9 cellular contexts compared by ENCODE assay signal in genomic region chr9:115035872-115036612, GRCh38.
A peak's percentile ranks its signal among the peaks of the same experiment; 100 is the strongest.
DNase-seq lines count a peak whose midpoint lies in the region; ATAC-seq, FAIRE-seq and TF ChIP-seq lines count a peak whose summit lies in the region.
"Had no signal": no experiment of that assay in that cellular context is flagged by ENCODE, and none has a peak within 500 bp of the region (broad histone marks: within the 10 kb centered on the region; RNA-seq: fewer than 3 reads in every experiment).

No MANE protein-coding gene starts in this region.

- ATAC-seq in GM18502 (IDR thresholded peaks at IDR 0.05; ENCODE audit: poor library complexity, unreplicated experiment), result peak; percentile 90
- peak; percentile 84 for ATAC-seq in GM21786 (IDR thresholded peaks at IDR 0.05; ENCODE audit: unreplicated experiment)
- ATAC-seq in K562, result peak; percentile 87

- peak; percentile 91 for DNase-seq in MV-4-11 (lab: John Stamatoyannopoulos, UW)
- peak in 1 of 4 experiments; percentile 8 for DNase-seq in K562 (ENCODE audit: extremely low read depth in 1 of 4, low spot score in 3 of 4)
- DNase-seq in neuronal stem cell (ENCODE audit: low spot score), result no peak
- no peak for DNase-seq in G401 (ENCODE audit: low spot score)
- DNase-seq in WERI-Rb-1, result no peak
- DNase-seq in NCI-H774 (lab: John Stamatoyannopoulos, UW), result no peak
- DNase-seq: naive B cell had no signal

- intact Hi-C loops in K562 (cut with micrococcal nuclease), result no loop called here

- H3K27ac ChIP-seq in K562 (ENCODE audit: extremely low read depth, low read depth, low read length), result no peak overlapping the region
- no peak overlapping the region for H3K27ac ChIP-seq in neuronal stem cell (replicated peaks; ENCODE audit: low read length)
- no peak overlapping the region for H3K27ac ChIP-seq in WERI-Rb-1

- no peaks in the 10 kb centered on the region; a peak in 2 of 5 replicates for H3K4me1 ChIP-seq in K562 (replicated peaks in 1 of 2; ENCODE audit: control insufficient read depth in 2 of 2, insufficient read depth in 2 of 2, low read length in 2 of 2)
- peaks cover 0 to 2% of the 10 kb centered on the region in 2 donors for H3K4me1 ChIP-seq in neuronal stem cell (ENCODE audit: control insufficient read depth in 2 of 2, insufficient read depth in 1 of 2, low read depth in 1 of 2, low read length in 2 of 2)

- 20% methylated on average over 17 of the region's 17 CpGs for WGBS in K562 (ENCODE audit: insufficient coverage, low coverage, missing lambda C conversion rate)
- WGBS in neuronal stem cell (ENCODE audit: extremely low coverage in 2 of 2, insufficient read length in 2 of 2, insufficient replicate concordance in 1 of 2), 2 donors, result no CpG with 5 or more reads among the region's 17 CpGs

- TF ChIP-seq RAD21 in K562 (CRISPR knock-in tag; conservative IDR thresholded peaks at IDR 0.05 in 1 of 2, IDR thresholded peaks at IDR 0.05 in 1 of 2), result no peak

- H2AFZ ChIP-seq in K562 (ENCODE audit: low read depth, low read length) (no peak overlapping the region), neuronal stem cell (ENCODE audit: low read length) (peak overlapping the region; percentile 19)

- no peak overlapping the region for H3K23ac ChIP-seq in neuronal stem cell (ENCODE audit: low read depth, low read length, poor library complexity)

- H3K27me3 ChIP-seq in K562 (ENCODE audit: control insufficient read depth in 2 of 2, insufficient read depth in 2 of 2, low read length in 2 of 2), result no peaks in the 10 kb centered on the region
- no peaks in the 10 kb centered on the region for H3K27me3 ChIP-seq in neuronal stem cell (ENCODE audit: control insufficient read depth in 3 of 3, insufficient read depth in 3 of 3, low read depth in 1 of 3, low read length in 3 of 3)
- no peaks in the 10 kb centered on the region for H3K27me3 ChIP-seq in WERI-Rb-1 (ENCODE audit: insufficient read depth, low read depth, severe bottlenecking)

- in situ Hi-C loops in K562 (cut with MboI), result no loop called here
- in situ Hi-C loops in G401 (cut with HindIII; ENCODE audit: low sequenced_read_pairs), result no loop called here

- no peaks in the 10 kb centered on the region for H3K9me1 ChIP-seq in K562 (ENCODE audit: control insufficient read depth, insufficient read depth, low read length)

- no peak overlapping the region for H2BK120ac ChIP-seq in neuronal stem cell (ENCODE audit: low read depth, low read length)

- H3K4me3 ChIP-seq in K562 (no peak overlapping the region), neuronal stem cell (ENCODE audit: low read length in 2 of 2) (no peak overlapping the region), WERI-Rb-1 (ENCODE audit: low read depth, low read length) (no peak overlapping the region)

- H3K18ac ChIP-seq in neuronal stem cell (ENCODE audit: low read length), result no peak overlapping the region

- H4K91ac ChIP-seq in neuronal stem cell (ENCODE audit: low read depth, low read length, poor library complexity), result no peak overlapping the region

- no peak overlapping the region for H3K14ac ChIP-seq in neuronal stem cell (ENCODE audit: low read length)

- no peak overlapping the region for H3K9ac ChIP-seq in K562 (ENCODE audit: insufficient read depth in 1 of 2, low read depth in 2 of 2, low read length in 2 of 2)
- H3K9ac ChIP-seq in neuronal stem cell (ENCODE audit: low read depth, low read length, poor library complexity), result no peak overlapping the region

- no peak for TF ChIP-seq POLR2A in K562 (conservative IDR thresholded peaks at IDR 0.05)

- H3K4me2 ChIP-seq in K562 (ENCODE audit: insufficient read depth, low read length), result peak overlapping the region; percentile 26; the same call in 1 of the 2 replicates
- H3K4me2 ChIP-seq in neuronal stem cell (ENCODE audit: insufficient read depth, low read length, poor library complexity, severe bottlenecking), result no peak overlapping the region

- no peak for FAIRE-seq in K562 (lab: Jason Lieb, UNC)

- H3K9me3 ChIP-seq in K562 (replicated peaks; ENCODE audit: control insufficient read depth, insufficient read depth, low read depth, low read length) (no peaks in the 10 kb centered on the region), neuronal stem cell (replicated peaks in 1 of 2; ENCODE audit: control insufficient read depth in 2 of 2, insufficient read depth in 1 of 2, low read depth in 1 of 2, low read length in 2 of 2) (no peaks in the 10 kb centered on the region), WERI-Rb-1 (ENCODE audit: severe bottlenecking) (no peaks in the 10 kb centered on the region)

- no peaks in the 10 kb centered on the region for H3K79me2 ChIP-seq in K562 (ENCODE audit: control insufficient read depth, insufficient read depth, low read length)

- H3K36me3 ChIP-seq in K562 (ENCODE audit: control insufficient read depth, insufficient read depth, low read length) (no peaks in the 10 kb centered on the region), neuronal stem cell (replicated peaks in 1 of 2; ENCODE audit: control insufficient read depth in 2 of 2, insufficient read depth in 2 of 2, low read length in 2 of 2) (peaks cover 0 to 7% of the 10 kb centered on the region in 2 donors), WERI-Rb-1 (peaks cover 21% of the 10 kb centered on the region)

- no peak overlapping the region for H2BK5ac ChIP-seq in neuronal stem cell (ENCODE audit: low read length)

- H2BK12ac ChIP-seq in neuronal stem cell (ENCODE audit: low read length), result no peak overlapping the region

- no TSS peak for BruUV-seq in K562 (replicated peaks; lab: Mats Ljungman, UMichigan)

- H4K20me1 ChIP-seq in K562 (replicated peaks; ENCODE audit: control insufficient read depth, insufficient read depth, low read length), result no peaks in the 10 kb centered on the region

- no peak overlapping the region for H4K8ac ChIP-seq in neuronal stem cell (ENCODE audit: low read depth, low read length)

- peak; percentile 59; the same call in 1 of the 2 replicates for TF ChIP-seq EP300 in K562 (IDR thresholded peaks at IDR 0.05; ENCODE audit: low read length)

- no peak overlapping the region for H2BK15ac ChIP-seq in neuronal stem cell (ENCODE audit: low read length)

- POLR2A ChIA-PET in K562 (lab: Yijun Ruan, JAX), result interaction anchor here (0.7 kb wide), 1 partner anchor 724 kb away, joined by 4 read pairs; no protein-coding TSS in a partner anchor

- no peak overlapping the region for H3K4ac ChIP-seq in neuronal stem cell (ENCODE audit: low read length)

- CTCF ChIA-PET in K562 (lab: Yijun Ruan, JAX; ENCODE audit: low intra/inter-chr PET ratio), result no interaction called here

- TF ChIP-seq CTCF in K562 (IDR thresholded peaks at IDR 0.05 in 2 of 3, conservative IDR thresholded peaks at IDR 0.05 in 1 of 3; ENCODE audit: insufficient read depth in 2 of 3, low read depth in 1 of 3, low read length in 3 of 3) (no peak), WERI-Rb-1 (IDR thresholded peaks at IDR 0.05; ENCODE audit: low read depth, low read length) (no peak)

- no peaks in the 10 kb centered on the region for H3K79me1 ChIP-seq in neuronal stem cell (ENCODE audit: low read depth, low read length)

- no peak overlapping the region for H2AK5ac ChIP-seq in neuronal stem cell (ENCODE audit: low read depth, low read length)

TF ChIP-seq in K562, 482 proteins besides CTCF, POLR2A, EP300 and RAD21 (continues in another document):
- TF ChIP-seq NR2C2 (CRISPR knock-in tag; IDR thresholded peaks at IDR 0.05) (no peak), NR2C2 (tag; IDR thresholded peaks at IDR 0.05) (peak; percentile 79), NR1H2 (CRISPR knock-in tag; IDR thresholded peaks at IDR 0.05) (no peak), MTA2 (IDR thresholded peaks at IDR 0.05; ENCODE audit: low read depth) (no peak), HDAC8 (tag; IDR thresholded peaks at IDR 0.05) (0 out of 2 replicates have a peak, but pooled peaks have one; percentile 48), ZNF584 (CRISPR knock-in tag; IDR thresholded peaks at IDR 0.05; ENCODE audit: low read depth) (peak; percentile 66; the same call in 1 of the 2 replicates), SNIP1 (IDR thresholded peaks at IDR 0.05; ENCODE audit: low read depth) (no peak), BACH1 (tag; IDR thresholded peaks at IDR 0.05) (peak; percentile 52; the same call in 1 of the 2 replicates), BDP1 (IDR thresholded peaks at IDR 0.05; ENCODE audit: insufficient read depth, insufficient read length) (no peak), ZNF766 (CRISPR knock-in tag; conservative IDR thresholded peaks at IDR 0.05) (peak; percentile 93), JUND (IDR thresholded peaks at IDR 0.05; ENCODE audit: borderline replicate concordance, low read depth, low read length) (peak; percentile 47; the same call in 1 of the 2 replicates), JUND (tag; IDR thresholded peaks at IDR 0.05; ENCODE audit: borderline replicate concordance, low read depth, low read length) (no peak), ETV1 (tag; conservative IDR thresholded peaks at IDR 0.05; ENCODE audit: low read depth) (peak; percentile 46; the same call in 1 of the 2 replicates), ATF4 (CRISPR knock-in tag; IDR thresholded peaks at IDR 0.05) (peak; percentile 91), SMAD4 (CRISPR knock-in tag; conservative IDR thresholded peaks at IDR 0.05) (peak; percentile 12; the same call in 1 of the 2 replicates), ATF7 (IDR thresholded peaks at IDR 0.05) (0 out of 2 replicates have a peak, but pooled peaks have one; percentile 44), ZSCAN32 (CRISPR knock-in tag; IDR thresholded peaks at IDR 0.05) (peak; percentile 57; the same call in 1 of the 2 replicates), ZBTB33 (CRISPR knock-in tag; IDR thresholded peaks at IDR 0.05) (no peak)
